Comparison of ENCODE assay signal across 25 cellular contexts in the genomic region with DNA sequence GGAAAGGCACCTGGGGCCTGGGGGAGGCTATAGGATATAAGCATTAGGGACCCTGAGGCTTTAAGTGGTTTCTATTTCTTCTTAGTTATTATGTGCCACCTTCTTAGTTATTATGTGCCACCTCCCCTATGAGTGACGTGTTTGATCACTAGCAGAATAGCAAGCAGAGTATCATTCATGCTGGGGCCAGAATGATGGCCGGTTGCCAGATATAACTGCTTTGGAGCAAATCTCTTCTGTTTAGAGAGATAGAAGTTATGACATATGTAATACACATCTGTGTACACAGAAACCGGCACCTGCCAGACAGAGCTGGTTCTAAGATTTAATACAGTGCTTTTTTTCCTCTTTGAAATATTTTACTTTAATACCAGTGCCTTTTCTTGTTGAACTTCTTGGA. TPM values are rescaled to one million over a fixed set of nuclear protein-coding genes. Genes with fewer than 3 reads are reported as not detected.
A peak's percentile ranks its signal among the peaks of the same experiment; 100 is the strongest.
DNase-seq lines count a peak whose midpoint lies in the region; ATAC-seq, FAIRE-seq and TF ChIP-seq lines count a peak whose summit lies in the region.
"Had no signal": no experiment of that assay in that cellular context is flagged by ENCODE, and none has a peak within 500 bp of the region (broad histone marks: within the 10 kb centered on the region; RNA-seq: fewer than 3 reads in every experiment).

No MANE protein-coding gene starts in this region.

- TF ChIP-seq POLR2A in right lobe of liver (IDR thresholded peaks at IDR 0.05), result no peak
- no peak for TF ChIP-seq POLR2A in HepG2 (IDR thresholded peaks at IDR 0.05; ENCODE audit: insufficient read depth in 1 of 2, low read depth in 2 of 2, low read length in 2 of 2)

- no peak for TF ChIP-seq RAD21 in HepG2 (CRISPR knock-in tag; IDR thresholded peaks at IDR 0.05)

- H3K27me3 ChIP-seq in right lobe of liver, result no peaks in the 10 kb centered on the region
- no peaks in the 10 kb centered on the region for H3K27me3 ChIP-seq in HepG2 (ENCODE audit: control insufficient read depth in 1 of 2, insufficient read depth in 2 of 2, low read length in 2 of 2)
- H3K27me3 ChIP-seq: BLaER1 treated with 17β-estradiol and CSF1 and Interleukin-3, amounts not matched to agents 10 nM and 100 nM; gastroesophageal sphincter; MG63; upper lobe of left lung had no signal

- H3K36me3 ChIP-seq in right lobe of liver (peaks cover 0 to 45% (median 23%) of the 10 kb centered on the region in 4 donors), HepG2 (replicated peaks in 1 of 2; ENCODE audit: control insufficient read depth in 1 of 2, insufficient read depth in 2 of 2, low read length in 2 of 2) (no peaks in the 10 kb centered on the region)
- H3K36me3 ChIP-seq: BLaER1 treated with 17β-estradiol and CSF1 and Interleukin-3, amounts not matched to agents 10 nM and 100 nM; esophagus squamous epithelium; gastroesophageal sphincter; MG63; upper lobe of left lung had no signal

- peaks cover 0 to 25% (median 7%) of the 10 kb centered on the region in 4 donors for H3K4me1 ChIP-seq in right lobe of liver
- peaks cover 17% of the 10 kb centered on the region for H3K4me1 ChIP-seq in HepG2 (ENCODE audit: insufficient read depth, low read length)
- H3K4me1 ChIP-seq: BLaER1 treated with 17β-estradiol and CSF1 and Interleukin-3, amounts not matched to agents 10 nM and 100 nM; esophagus squamous epithelium; gastroesophageal sphincter; upper lobe of left lung had no signal

- H3K79me2 ChIP-seq in HepG2 (ENCODE audit: insufficient read depth, low read length), result no peaks in the 10 kb centered on the region

- TF ChIP-seq CTCF in right lobe of liver (IDR thresholded peaks at IDR 0.05), result no peak
- no peak for TF ChIP-seq CTCF in HepG2 (CRISPR knock-in tag; IDR thresholded peaks at IDR 0.05)

- CTCF ChIA-PET in HepG2 (lab: Yijun Ruan, JAX; ENCODE audit: low intra/inter-chr PET ratio, low total read pairs), result no interaction called here

- BruUV-seq in HepG2 (replicated peaks; lab: Mats Ljungman, UMichigan), result no TSS peak

- no peaks in the 10 kb centered on the region for H4K20me1 ChIP-seq in HepG2 (ENCODE audit: insufficient read depth, low read length)
- H4K20me1 ChIP-seq: BLaER1 treated with 17β-estradiol and CSF1 and Interleukin-3, amounts not matched to agents 10 nM and 100 nM had no signal

- H3K9ac ChIP-seq in HepG2 (ENCODE audit: insufficient read depth, low read depth, low read length), result no peak overlapping the region
- H3K9ac ChIP-seq: BLaER1 treated with 17β-estradiol and CSF1 and Interleukin-3, amounts not matched to agents 10 nM and 100 nM; SK-N-SH had no signal

- H3K4me2 ChIP-seq in HepG2 (ENCODE audit: low read depth, low read length), result no peak overlapping the region
- H3K4me2 ChIP-seq: BLaER1 treated with 17β-estradiol and CSF1 and Interleukin-3, amounts not matched to agents 10 nM and 100 nM; SK-N-SH had no signal

- ATAC-seq in right lobe of liver, result peak in 3 of 4 donors; percentile 31 to 57 (median 37)
- ATAC-seq in HepG2, result no peak
- no peak for ATAC-seq in GM18907 (IDR thresholded peaks at IDR 0.05; ENCODE audit: unreplicated experiment)
- ATAC-seq: gastroesophageal sphincter; naive thymus-derived CD8-positive, alpha-beta T cell; right cardiac atrium; WTC11 had no signal

- H3K4me3 ChIP-seq in right lobe of liver (no peak overlapping the region), HepG2 (replicated peaks in 1 of 3; ENCODE audit: insufficient read depth in 1 of 3, low read depth in 2 of 3, low read length in 3 of 3) (no peak overlapping the region)
- H3K4me3 ChIP-seq: BLaER1 treated with 17β-estradiol and CSF1 and Interleukin-3, amounts not matched to agents 10 nM and 100 nM; esophagus squamous epithelium; gastroesophageal sphincter; MG63; upper lobe of left lung had no signal

- POLR2A ChIA-PET in HepG2 (lab: Yijun Ruan, JAX), result no interaction called here

- H2AFZ ChIP-seq in HepG2 (ENCODE audit: low read length), result no peak overlapping the region

- TF ChIP-seq EP300 in HepG2 (IDR thresholded peaks at IDR 0.05; ENCODE audit: low read depth in 2 of 2, low read length in 2 of 2) (no peak), HepG2 (CRISPR knock-in tag; IDR thresholded peaks at IDR 0.05; ENCODE audit: borderline replicate concordance) (no peak)

- intact Hi-C loops in right lobe of liver (cut with DNase I) (no loop called here), HepG2 (cut with micrococcal nuclease; ENCODE audit: unreplicated experiment) (no loop called here)

- H3K27ac ChIP-seq in right lobe of liver, result peak overlapping the region in 1 of 3 donors; percentile 35
- no peak overlapping the region for H3K27ac ChIP-seq in HepG2 (ENCODE audit: extremely low read length, insufficient read depth, low read length)
- H3K27ac ChIP-seq: BLaER1 treated with 17β-estradiol and CSF1 and Interleukin-3, amounts not matched to agents 10 nM and 100 nM; esophagus squamous epithelium; gastroesophageal sphincter; upper lobe of left lung had no signal

- H3K9me3 ChIP-seq in right lobe of liver, result no peaks in the 10 kb centered on the region
- H3K9me3 ChIP-seq in HepG2 (ENCODE audit: low read length), result no peaks in the 10 kb centered on the region
- H3K9me3 ChIP-seq: BLaER1 treated with 17β-estradiol and CSF1 and Interleukin-3, amounts not matched to agents 10 nM and 100 nM; esophagus squamous epithelium; gastroesophageal sphincter; MG63; SK-N-SH; upper lobe of left lung had no signal

- WGBS in right lobe of liver (ENCODE audit: insufficient coverage, low coverage, low lambda C conversion rate, missing lambda C conversion rate), result 34% methylated on average over 3 of the region's 3 CpGs
- 83% methylated on average over 3 of the region's 3 CpGs for WGBS in HepG2 (ENCODE audit: low lambda C conversion rate)

- no peak for FAIRE-seq in HepG2 (lab: Jason Lieb, UNC)
- FAIRE-seq: H54, kidney had no signal

- DNase-seq in right lobe of liver, result no peak
- DNase-seq in HepG2 (ENCODE audit: low spot score), result no peak
- DNase-seq in NCI-H69 (lab: John Stamatoyannopoulos, UW), result peak; percentile 92
- peak; percentile 13 for DNase-seq in islet precursor cell
- DNase-seq in activated T-cell treated with anti-CD3 and anti-CD28 coated beads for 4 hours, result no peak
- DNase-seq in activated T-cell treated with anti-CD3 and anti-CD28 coated beads, Interleukin-2, amount 50 U/mL, for 1 hour, result no peak
- no peak for DNase-seq in SKM-1 (lab: John Stamatoyannopoulos, UW; ENCODE audit: unreplicated experiment)
- DNase-seq: ACHN; activated CD8-positive, alpha-beta memory T cell treated with anti-CD3 and anti-CD28 coated beads, Interleukin-2, amount 50 U/mL, for 4 hours; effector memory CD4-positive, alpha-beta T cell; esophagus squamous epithelium; kidney; MG63; naive thymus-derived CD8-positive, alpha-beta T cell; NCI-H1930; right cardiac atrium; SK-N-SH; upper lobe of left lung had no signal

- in situ Hi-C loops in HepG2 (cut with HindIII; ENCODE audit: extremely low pct_ligation_motif_present, low pct_unique_long_range_greater_than_20kb), result no loop called here

TF ChIP-seq in HepG2, 621 proteins besides CTCF, POLR2A, EP300 and RAD21:
- TF ChIP-seq ZNF720 (CRISPR knock-in tag; IDR thresholded peaks at IDR 0.05) (no peak), ELF3 (CRISPR knock-in tag; IDR thresholded peaks at IDR 0.05) (no peak)

RNA-seq across cellular contexts. Expression of a gene that starts 29.4 kb away (rescaled TPM):
- total RNA-seq in right lobe of liver (100 to 1,000 TPM in 1 of 6 experiments, 10 to 100 TPM in 5; 35.0 to 120 (median 59.1) TPM), HepG2 (2016; rRNA removed; fragmentation: Illumina TruSeq; extraction: Trizol) (4.9 and 10.8 TPM in 2 replicates)
- total RNA-seq in HepG2 (2016; cell fraction: cytosol; rRNA removed; fragmentation: Illumina TruSeq; extraction: Trizol; ENCODE audit: low read depth), result 0.40 and 0.97 TPM in 2 replicates
- total RNA-seq in HepG2 (2016; cell fraction: insoluble cytoplasmic fraction; rRNA removed; fragmentation: Illumina TruSeq; extraction: Trizol), result 5.5 and 12.1 TPM in 2 replicates
- 2.7 and 2.9 TPM in 2 replicates for total RNA-seq in HepG2 (2016; cell fraction: membrane; rRNA removed; fragmentation: Illumina TruSeq; extraction: Trizol)
- 12.8 and 17.5 TPM in 2 replicates for total RNA-seq in HepG2 (2016; cell fraction: nucleus; rRNA removed; fragmentation: Illumina TruSeq; extraction: Trizol)
- 0.96 and 4.6 TPM in 2 replicates for polyA plus RNA-seq in HepG2 (2011; rRNA removed)
- polyA plus RNA-seq in HepG2 (2011; cell fraction: cytosol; rRNA removed), result 1.0 and 4.5 TPM in 2 replicates
- polyA plus RNA-seq in HepG2 (2011; cell fraction: nucleus; rRNA removed), result 1.4 and 5.0 TPM in 2 replicates
- 3.4 and 3.7 TPM in 2 replicates for polyA plus RNA-seq in HepG2 (2012)
- polyA plus RNA-seq in HepG2 (2016; cell fraction: cytosol; fragmentation: Illumina TruSeq; extraction: Trizol; ENCODE audit: low read depth), result 0.68 and 0.74 TPM in 2 replicates
- 3.4 and 3.6 TPM in 2 replicates for polyA plus RNA-seq in HepG2 (2016; cell fraction: insoluble cytoplasmic fraction; fragmentation: Illumina TruSeq; extraction: Trizol; ENCODE audit: low read depth)
- 0.89 and 1.1 TPM in 2 replicates for polyA plus RNA-seq in HepG2 (2016; cell fraction: membrane; fragmentation: Illumina TruSeq; extraction: Trizol; ENCODE audit: low read depth)
- polyA plus RNA-seq in HepG2 (2016; cell fraction: nucleus; fragmentation: Illumina TruSeq; extraction: Trizol; ENCODE audit: insufficient read depth, low read depth), result 14.7 and 16.1 TPM in 2 replicates
- polyA minus RNA-seq in HepG2 (2011; rRNA and poly(A)+ RNA removed; ENCODE audit: low replicate concordance), result 0.16 and 1.9 TPM in 2 replicates
- polyA minus RNA-seq in HepG2 (2011; cell fraction: cytosol; rRNA and poly(A)+ RNA removed), result 2.0 and 4.5 TPM in 2 replicates
- 0.77 and 4.4 TPM in 2 replicates for polyA minus RNA-seq in HepG2 (2011; cell fraction: nucleus; rRNA and poly(A)+ RNA removed)
- total RNA-seq: naive thymus-derived CD8-positive, alpha-beta T cell; osteocyte had no signal
- polyA plus RNA-seq: IgD-negative memory B cell; naive thymus-derived CD8-positive, alpha-beta T cell had no signal

Comparison
In these comparisons a context has a peak if more than half of its experiments do, and no peak if none do; other contexts are left out.
1. ATAC-seq: peak in right lobe of liver (3 of 4); none in HepG2 (single experiment) and GM18907 (single experiment).
2. DNase-seq: peak in NCI-H69 (single experiment) and islet precursor cell (single experiment); none in right lobe of liver (0 of 3), HepG2 (single experiment), activated T-cell treated with anti-CD3 and anti-CD28 coated beads for 4 hours (single experiment), activated T-cell treated with anti-CD3 and anti-CD28 coated beads, Interleukin-2, amount 50 U/mL, for 1 hour (single experiment) and SKM-1 (single experiment).